In genomic region chr3:40523781-40524180, GRCh38 we compare ENCODE assay signal across 8 cellular contexts. TPM values are rescaled to one million over a fixed set of nuclear protein-coding genes. Genes with fewer than 3 reads are reported as not detected.
DNase-seq lines count a peak whose midpoint lies in the region; ATAC-seq and TF ChIP-seq lines count a peak whose summit lies in the region.

No MANE protein-coding gene starts in this region.

- H3K27ac Mint-ChIP-seq in Calu3 (ENCODE audit: unreplicated experiment) (peak overlapping the region; percentile 97), endodermal cell (peak overlapping the region; percentile 68)

- H4K91ac ChIP-seq in trophoblast cell (ENCODE audit: low read depth, low read length) = no peak overlapping the region

- H3K4me2 ChIP-seq in trophoblast cell (ENCODE audit: low read length) = no peak overlapping the region

- peak overlapping the region; percentile 94 for H3K4me3 ChIP-seq in endodermal cell (ENCODE audit: low read length)
- H3K4me3 ChIP-seq in trophoblast cell (ENCODE audit: low read depth, low read length) = no peak overlapping the region
- H3K4me3 ChIP-seq in aorta (ENCODE audit: low read length in 2 of 2) = no peak overlapping the region

- H4K12ac ChIP-seq in trophoblast cell (ENCODE audit: low read depth, low read length) = peak overlapping the region; percentile 47

- no peak overlapping the region for H2BK120ac ChIP-seq in trophoblast cell (ENCODE audit: insufficient read depth, low read length, poor library complexity)

- 86 to 92% methylated on average over 1 to 2 of the region's 2 CpGs for WGBS in endodermal cell (ENCODE audit: insufficient coverage in 1 of 2, insufficient read length in 1 of 2), 2 experiments
- WGBS in trophoblast cell (ENCODE audit: extremely low coverage, insufficient coverage, insufficient read length) = no CpG with 5 or more reads among the region's 2 CpGs
- 25% methylated on average over 2 of the region's 2 CpGs for WGBS in aorta, 2 donors

- H2AFZ ChIP-seq in trophoblast cell (ENCODE audit: insufficient read depth, low read length, poor library complexity) = no peak overlapping the region

- no peak overlapping the region for H2BK5ac ChIP-seq in trophoblast cell (ENCODE audit: low read depth, low read length, poor library complexity)

- no peaks in the 10 kb centered on the region for H3K9me3 Mint-ChIP-seq in Calu3 (ENCODE audit: low read depth, unreplicated experiment)
- H3K9me3 Mint-ChIP-seq in endodermal cell = no peaks in the 10 kb centered on the region

- no peak overlapping the region for H2AK5ac ChIP-seq in trophoblast cell (ENCODE audit: low read length)

- H3K4me1 ChIP-seq in endodermal cell (ENCODE audit: control insufficient read depth, insufficient read depth, low read length) (no peaks in the 10 kb centered on the region), trophoblast cell (ENCODE audit: control insufficient read depth in 1 of 2, insufficient read depth in 2 of 2, low read length in 2 of 2) (peaks cover 5 to 8% of the 10 kb centered on the region in 2 experiments), aorta (ENCODE audit: control insufficient read depth in 1 of 2, insufficient read depth in 2 of 2, low read length in 2 of 2) (no peaks in the 10 kb centered on the region)

- H3K18ac ChIP-seq in trophoblast cell (ENCODE audit: low read length) = no peak overlapping the region

- H3K36me3 Mint-ChIP-seq in Calu3 (ENCODE audit: insufficient read depth, unreplicated experiment) = peaks cover 31% of the 10 kb centered on the region
- H3K36me3 Mint-ChIP-seq in endodermal cell (ENCODE audit: low read depth) = peaks cover 30% of the 10 kb centered on the region

- no peaks in the 10 kb centered on the region for H3K27me3 ChIP-seq in endodermal cell (ENCODE audit: control insufficient read depth, insufficient read depth, low read length, poor library complexity, severe bottlenecking)
- H3K27me3 ChIP-seq in trophoblast cell (ENCODE audit: insufficient read depth, low read length) = no peaks in the 10 kb centered on the region
- no peaks in the 10 kb centered on the region for H3K27me3 ChIP-seq in aorta (ENCODE audit: control insufficient read depth in 1 of 2, insufficient read depth in 2 of 2, low read length in 1 of 2)

- no peak overlapping the region for H3K23ac ChIP-seq in trophoblast cell (ENCODE audit: low read length)

- H3K4ac ChIP-seq in trophoblast cell (ENCODE audit: low read depth, low read length) = no peak overlapping the region

- H3K9me3 ChIP-seq in endodermal cell (ENCODE audit: control insufficient read depth, low read length) (no peaks in the 10 kb centered on the region), trophoblast cell (ENCODE audit: insufficient read depth, low read depth, low read length) (no peaks in the 10 kb centered on the region), aorta (ENCODE audit: control insufficient read depth, low read length) (no peaks in the 10 kb centered on the region)

- H3K4me1 Mint-ChIP-seq in Calu3 (ENCODE audit: low read depth, unreplicated experiment) = peaks cover 12% of the 10 kb centered on the region
- H3K4me1 Mint-ChIP-seq in endodermal cell = peaks cover 18% of the 10 kb centered on the region

- intact Hi-C loops in Calu3 (cut with micrococcal nuclease; ENCODE audit: unreplicated experiment) = loop anchor here (2.0 kb wide), 2 partner anchors 17 to 47 kb away; partner anchors contain the start of genes ZNF619 and ZNF620
- intact Hi-C loops in aorta (cut with DNase I) = loop anchor here (1.0 to 10.0 kb wide), 5 partner anchors 15 to 1571 kb away; partner anchors contain the start of genes EIF1B (in 1 of the 2), RPL14 (in 1 of the 2), TRAK1 (in 1 of the 2) and ZNF619 (in 1 of the 2)

- H3K79me2 ChIP-seq in trophoblast cell (ENCODE audit: control insufficient read depth, insufficient read depth, low read length, poor library complexity) = peaks cover 8% of the 10 kb centered on the region

- peak overlapping the region; percentile 69 for H3K9ac ChIP-seq in endodermal cell (ENCODE audit: extremely low read depth, low read length, poor library complexity, severe bottlenecking)
- no peak overlapping the region for H3K9ac ChIP-seq in trophoblast cell (ENCODE audit: low read length)

- BruUV-seq in Calu3 (replicated peaks; lab: Mats Ljungman, UMichigan) = no TSS peak

- H3K79me1 ChIP-seq in trophoblast cell (ENCODE audit: low read length) = peaks cover 8% of the 10 kb centered on the region

- H3K27ac ChIP-seq in endodermal cell (ENCODE audit: low read depth, low read length) (no peak overlapping the region), trophoblast cell (ENCODE audit: low read depth, low read length) (no peak overlapping the region), aorta (ENCODE audit: low read depth in 1 of 2, low read length in 2 of 2) (peak overlapping the region in 1 of 2 donors; percentile 70)

- no peak for ATAC-seq in HG02678 (IDR thresholded peaks at IDR 0.05; ENCODE audit: unreplicated experiment)
- no peak for ATAC-seq in aorta (ENCODE audit: low FRiP score)
- ATAC-seq in GM21576 (IDR thresholded peaks at IDR 0.05; ENCODE audit: unreplicated experiment) = no peak

- H3K36me3 ChIP-seq in endodermal cell (ENCODE audit: control insufficient read depth, insufficient read depth, low read length) (peaks cover 20% of the 10 kb centered on the region), trophoblast cell (ENCODE audit: control insufficient read depth in 1 of 2, insufficient read depth in 2 of 2, low read length in 2 of 2) (peaks cover 0 to 5% of the 10 kb centered on the region in 2 experiments), aorta (ENCODE audit: control insufficient read depth in 1 of 2, insufficient read depth in 2 of 2, low read length in 1 of 2) (no peaks in the 10 kb centered on the region)

- CTCF ChIA-PET in Calu3 (lab: Charles Lee) = no interaction called here

- TF ChIP-seq CTCF in Calu3 (IDR thresholded peaks at IDR 0.05; ENCODE audit: unreplicated experiment) (no peak), endodermal cell (conservative IDR thresholded peaks at IDR 0.05) (no peak)

- H4K8ac ChIP-seq in trophoblast cell (ENCODE audit: low read depth, low read length) = peak overlapping the region; percentile 22

- no peaks in the 10 kb centered on the region for H3K27me3 Mint-ChIP-seq in Calu3 (ENCODE audit: unreplicated experiment)
- H3K27me3 Mint-ChIP-seq in endodermal cell (ENCODE audit: insufficient read depth) = no peaks in the 10 kb centered on the region

- H2BK12ac ChIP-seq in trophoblast cell (ENCODE audit: low read length) = no peak overlapping the region

- peak overlapping the region; percentile 97 for H3K4me3 Mint-ChIP-seq in Calu3 (ENCODE audit: low read depth, unreplicated experiment)
- peak overlapping the region; percentile 88 for H3K4me3 Mint-ChIP-seq in endodermal cell

- DNase-seq in Calu3 = no peak
- DNase-seq in NCI-H510A treated with DMSO at 0.1 percent for 48 hours (lab: John Stamatoyannopoulos, UW) = peak; percentile 23
- DNase-seq in endodermal cell = no peak
- no peak for DNase-seq in trophoblast cell
- no peak for DNase-seq in NCI-H2081 treated with DMSO at 0.1 percent for 48 hours (lab: John Stamatoyannopoulos, UW)
- no peak for DNase-seq in aorta

- H3K14ac ChIP-seq in trophoblast cell (ENCODE audit: low read length) = no peak overlapping the region

RNA-seq across cellular contexts. Expression of gene ZNF621, which starts 1.0 kb away (rescaled TPM):
- total RNA-seq in Calu3 (2022) (21.1 and 22.2 TPM in 2 replicates), endodermal cell (10 to 100 TPM; 21.3 to 32.1 TPM), aorta (10 to 100 TPM; 24.1 to 35.1 TPM)
- 22.1 TPM for polyA plus RNA-seq in endodermal cell (2013, experiment 1 of 2)
- polyA plus RNA-seq in endodermal cell (2013, experiment 2 of 2) = 19.2 TPM
- 15.0 and 15.4 TPM in 2 replicates for polyA plus RNA-seq in trophoblast cell (2013)
- polyA plus RNA-seq in aorta = 10 to 100 TPM; 11.3 to 21.5 TPM

RNA-seq across cellular contexts. Expression of gene ZNF620, which starts 17.9 kb away (rescaled TPM):
- total RNA-seq in Calu3 (2022) (11.3 and 13.6 TPM in 2 replicates), endodermal cell (10 to 100 TPM; 17.0 to 19.3 TPM), aorta (1 to 10 TPM; 4.7 to 5.1 TPM)
- polyA plus RNA-seq in endodermal cell (2013, experiment 1 of 2) = 13.3 TPM
- polyA plus RNA-seq in endodermal cell (2013, experiment 2 of 2) = 12.2 TPM
- 2.6 and 3.1 TPM in 2 replicates for polyA plus RNA-seq in trophoblast cell (2013)
- polyA plus RNA-seq in aorta = 10 to 100 TPM in 1 of 2 donors, 1 to 10 TPM in 1; 3.7 to 12.3 TPM

RNA-seq across cellular contexts. Expression of gene ZNF619, which starts 46.9 kb away (rescaled TPM):
- total RNA-seq in Calu3 (2022) = 8.3 and 8.4 TPM in 2 replicates
- total RNA-seq in endodermal cell = 10 to 100 TPM in 1 of 2 donors, 1 to 10 TPM in 1; 6.9 to 13.7 TPM
- 2.6 TPM for polyA plus RNA-seq in endodermal cell (2013, experiment 1 of 2)
- polyA plus RNA-seq in endodermal cell (2013, experiment 2 of 2) = 2.4 TPM
- 2.6 and 2.8 TPM in 2 replicates for polyA plus RNA-seq in trophoblast cell (2013)
- total RNA-seq in aorta = 1 to 10 TPM; 4.0 to 7.1 TPM
- 1 to 10 TPM in 1 of 2 donors, under 1 TPM in 1; 0.50 to 2.6 TPM for polyA plus RNA-seq in aorta
